Comparison of ENCODE assay signal across 14 cellular contexts in genomic region chr12:30746190-30746589, GRCh38. TPM values are rescaled to one million over a fixed set of nuclear protein-coding genes. Genes with fewer than 3 reads are reported as not detected.
DNase-seq lines count a peak whose midpoint lies in the region; ATAC-seq, FAIRE-seq and TF ChIP-seq lines count a peak whose summit lies in the region.
"Had no signal": no experiment of that assay in that cellular context is flagged by ENCODE, and none has a peak within 500 bp of the region (broad histone marks: within the 10 kb centered on the region; RNA-seq: fewer than 3 reads in every experiment).

No MANE protein-coding gene starts in this region.

- H3K9me2 ChIP-seq in GM23338 (ENCODE audit: insufficient read depth) = no peaks in the 10 kb centered on the region

- TF ChIP-seq RAD21 in A549 (conservative IDR thresholded peaks at IDR 0.05 in 1 of 2, IDR thresholded peaks at IDR 0.05 in 1 of 2) = no peak

- peaks cover 19% of the 10 kb centered on the region for H3K36me3 ChIP-seq in brain microvascular endothelial cell (replicated peaks)
- H3K36me3 ChIP-seq in left lung = peaks cover 0 to 14% of the 10 kb centered on the region in 2 donors
- H3K36me3 ChIP-seq in GM23338 (ENCODE audit: insufficient read depth) = peaks cover 4% of the 10 kb centered on the region; the same call in 1 of the 2 replicates

- H3K27me3 ChIP-seq in brain microvascular endothelial cell (replicated peaks) = no peaks in the 10 kb centered on the region
- H3K27me3 ChIP-seq in left lung = no peaks in the 10 kb centered on the region
- H3K27me3 ChIP-seq in GM23338 (ENCODE audit: insufficient read depth) = no peaks in the 10 kb centered on the region

- peak; percentile 18 for FAIRE-seq in A549 (lab: Jason Lieb, UNC)
- FAIRE-seq in H54 (lab: Jason Lieb, UNC) = peak; percentile 38
- FAIRE-seq: D721Med had no signal

- intact Hi-C loops in left lung (cut with DNase I) = no loop called here

- H3F3A ChIP-seq in GM23338 (replicated peaks; ENCODE audit: low read depth) = no peaks in the 10 kb centered on the region

- H3K27ac ChIP-seq in A549 (no peak overlapping the region), brain microvascular endothelial cell (no peak overlapping the region), left lung (no peak overlapping the region), GM23338 (ENCODE audit: low read depth) (no peak overlapping the region)

- POLR2A ChIA-PET in A549 (lab: Yijun Ruan, JAX) = no interaction called here

- H2AFZ ChIP-seq in GM23338 = no peak overlapping the region

- H4K20me1 ChIP-seq in GM23338 (replicated peaks; ENCODE audit: insufficient read depth) = peaks cover 22% of the 10 kb centered on the region; the same call in 1 of the 2 replicates

- TF ChIP-seq EP300 in A549 (IDR thresholded peaks at IDR 0.05) = no peak

- WGBS in A549 (ENCODE audit: missing lambda C conversion rate) = 95% methylated on average over 4 of the region's 4 CpGs

- H3K4me3 Mint-ChIP-seq in GM23338 = no peak overlapping the region
- H3K4me3 Mint-ChIP-seq: CD14-positive monocyte; CD8-positive, alpha-beta T cell had no signal

- H3K9me3 ChIP-seq in A549 (no peaks in the 10 kb centered on the region), left lung (no peaks in the 10 kb centered on the region)

- H3K4me3 ChIP-seq in A549 (no peak overlapping the region), brain microvascular endothelial cell (ENCODE audit: low read depth, low read length) (no peak overlapping the region), left lung (no peak overlapping the region), GM23338 (no peak overlapping the region)

- H3K27me3 Mint-ChIP-seq in GM23338 (ENCODE audit: insufficient read depth, low read depth, poor library complexity) = no peaks in the 10 kb centered on the region

- TF ChIP-seq POLR2A in A549 (IDR thresholded peaks at IDR 0.05; ENCODE audit: low read length) = no peak
- no peak for TF ChIP-seq POLR2A in H54 (IDR thresholded peaks at IDR 0.05; ENCODE audit: low read depth, low read length)

- CTCF ChIA-PET in A549 (lab: Yijun Ruan, JAX) = interaction anchor here (0.7 to 2.2 kb wide), 5 partner anchors 11 to 62 kb away, joined by 3 to 6 read pairs (median 4); no protein-coding TSS in a partner anchor

- H3K4me1 Mint-ChIP-seq in GM23338 = peaks cover 10% of the 10 kb centered on the region; the same call in 2 of the 3 replicates
- H3K4me1 Mint-ChIP-seq: CD14-positive monocyte had no signal

- peaks cover 23% of the 10 kb centered on the region for H3K36me3 Mint-ChIP-seq in GM23338 (ENCODE audit: low read depth)

- in situ Hi-C loops in brain microvascular endothelial cell (cut with HindIII; ENCODE audit: low pct_ligation_motif_present, low sequenced_read_pairs) = no loop called here

- ATAC-seq in A549 (no peak), left lung (peak; percentile 90), GM23338 (no peak)
- ATAC-seq: CD8-positive, alpha-beta T cell had no signal

- DNase-seq in A549 (ENCODE audit: low read depth in 1 of 2, low spot score in 1 of 2) = no peak
- DNase-seq in H54 (ENCODE audit: insufficient read length, low spot score) = no peak
- peak; percentile 1 for DNase-seq in brain microvascular endothelial cell
- DNase-seq in left lung = no peak
- DNase-seq in NCI-H146 treated with DMSO at 0.1 percent for 48 hours (lab: John Stamatoyannopoulos, UW; ENCODE audit: unreplicated experiment) = no peak
- no peak for DNase-seq in GM23338 (ENCODE audit: low spot score)
- DNase-seq: CD8-positive, alpha-beta T cell; COR-L47; DMS153; GF-D8; H7; IMR-90 had no signal

- H3K9me3 Mint-ChIP-seq in GM23338 = no peaks in the 10 kb centered on the region
- H3K9me3 Mint-ChIP-seq: CD14-positive monocyte; CD8-positive, alpha-beta T cell had no signal

- H3K4me1 ChIP-seq in A549 = 0 out of 3 replicates have a peak, but pooled peaks cover 3% of the 10 kb centered on the region
- peaks cover 0 to 5% of the 10 kb centered on the region in 2 donors for H3K4me1 ChIP-seq in left lung
- peaks cover 10% of the 10 kb centered on the region; the same call in 1 of the 2 replicates for H3K4me1 ChIP-seq in GM23338 (ENCODE audit: insufficient read depth)

- no peak for TF ChIP-seq CTCF in A549 (IDR thresholded peaks at IDR 0.05)
- no peak for TF ChIP-seq CTCF in brain microvascular endothelial cell (IDR thresholded peaks at IDR 0.05; ENCODE audit: low read depth, low read length, missing control alignments)
- TF ChIP-seq CTCF in left lung (IDR thresholded peaks at IDR 0.05) = no peak
- no peak for TF ChIP-seq CTCF in GM23338 (conservative IDR thresholded peaks at IDR 0.05; ENCODE audit: low read depth in 2 of 2)

- H3K4me2 ChIP-seq in A549 = no peak overlapping the region
- H3K4me2 ChIP-seq in GM23338 = no peak overlapping the region

- peaks cover 93% of the 10 kb centered on the region for H3K79me2 ChIP-seq in GM23338 (replicated peaks; ENCODE audit: insufficient read depth)

- H3K27ac Mint-ChIP-seq in GM23338 = no peak overlapping the region
- H3K27ac Mint-ChIP-seq: CD14-positive monocyte; CD8-positive, alpha-beta T cell had no signal

TF ChIP-seq in A549, 52 proteins besides CTCF, POLR2A, EP300 and RAD21 (continues in another document):
- TF ChIP-seq HES2 (IDR thresholded peaks at IDR 0.05) (no peak), MAZ (IDR thresholded peaks at IDR 0.05; ENCODE audit: borderline replicate concordance, low read depth, low read length) (no peak), KDM1A (IDR thresholded peaks at IDR 0.05; ENCODE audit: low read depth) (no peak), HOXB5 (CRISPR knock-in tag; IDR thresholded peaks at IDR 0.05) (no peak), JUNB (IDR thresholded peaks at IDR 0.05) (no peak), NFE2L2 (conservative IDR thresholded peaks at IDR 0.05; ENCODE audit: low read length) (no peak), USF2 (IDR thresholded peaks at IDR 0.05) (no peak)

TF ChIP-seq in GM23338, 12 proteins besides CTCF, POLR2A, EP300 and RAD21 (continues in another document):
- no peak for TF ChIP-seq ZNF114 (CRISPR knock-in tag; IDR thresholded peaks at IDR 0.05)
- TF ChIP-seq REST (IDR thresholded peaks at IDR 0.05; ENCODE audit: unreplicated experiment) = no peak
- TF ChIP-seq EZH2phosphoT487 (IDR thresholded peaks at IDR 0.05; ENCODE audit: unreplicated experiment) = no peak
- TF ChIP-seq POLR2AphosphoS5 (IDR thresholded peaks at IDR 0.05; ENCODE audit: low read depth) = no peak
- TF ChIP-seq NANOG (IDR thresholded peaks at IDR 0.05; ENCODE audit: borderline replicate concordance) = no peak
- no peak for TF ChIP-seq CREB1 (CRISPR knock-in tag; IDR thresholded peaks at IDR 0.05; ENCODE audit: low read depth)
- no peak for TF ChIP-seq JUNB (IDR thresholded peaks at IDR 0.05; ENCODE audit: unreplicated experiment)
- TF ChIP-seq ETS1 (IDR thresholded peaks at IDR 0.05) = no peak
- no peak for TF ChIP-seq EZH2 (IDR thresholded peaks at IDR 0.05; ENCODE audit: low read depth, unreplicated experiment)

RNA-seq across cellular contexts. Expression of gene CAPRIN2, which starts 8.6 kb away (rescaled TPM):
- polyA plus RNA-seq in A549 (2011; rRNA removed) (26.2 and 31.6 TPM in 2 replicates), A549 (2017; fragmentation: RNase III; extraction: RNeasy Plus Mini Kit Qiagen cat#74134 plus additional on column Dnase treatment) (23.1 to 25.0 TPM (median 24.2 TPM) in 3 replicates), GM23338 (2016; fragmentation: Nextera tagmentation; extraction: Ambion mirVana) (28.4 and 36.5 TPM in 2 replicates)
- 8.2 and 8.9 TPM in 2 replicates for polyA plus RNA-seq in A549 (2012; cell fraction: cytosol; rRNA removed)
- polyA plus RNA-seq in A549 (2012; cell fraction: nucleus; rRNA removed) = 17.7 and 32.2 TPM in 2 replicates
- polyA minus RNA-seq in A549 (2011; rRNA and poly(A)+ RNA removed) = 12.0 and 14.0 TPM in 2 replicates
- 10 to 100 TPM; 16.4 to 20.1 TPM for total RNA-seq in left lung
- 36.7 and 41.3 TPM in 2 replicates for total RNA-seq in GM23338 (2014; rRNA removed; shearing (Covaris generic))

RNA-seq across cellular contexts. Expression of gene IPO8, which starts 50.5 kb away (rescaled TPM):
- polyA plus RNA-seq in A549 (2011; rRNA removed) (23.1 and 41.6 TPM in 2 replicates), A549 (2017; fragmentation: RNase III; extraction: RNeasy Plus Mini Kit Qiagen cat#74134 plus additional on column Dnase treatment) (31.8 to 34.3 TPM (median 32.7 TPM) in 3 replicates), GM23338 (2016; fragmentation: Nextera tagmentation; extraction: Ambion mirVana) (11.2 and 13.4 TPM in 2 replicates)
- 5.3 and 6.4 TPM in 2 replicates for polyA plus RNA-seq in A549 (2012; cell fraction: cytosol; rRNA removed)
- 4.0 and 10.8 TPM in 2 replicates for polyA plus RNA-seq in A549 (2012; cell fraction: nucleus; rRNA removed)
- polyA minus RNA-seq in A549 (2011; rRNA and poly(A)+ RNA removed) = 36.2 and 57.4 TPM in 2 replicates
- 10 to 100 TPM; 48.4 to 49.0 TPM for total RNA-seq in left lung
- 53.6 and 58.2 TPM in 2 replicates for total RNA-seq in GM23338 (2014; rRNA removed; shearing (Covaris generic))
